Comparison of ENCODE assay signal across 18 cellular contexts in the genomic region with DNA sequence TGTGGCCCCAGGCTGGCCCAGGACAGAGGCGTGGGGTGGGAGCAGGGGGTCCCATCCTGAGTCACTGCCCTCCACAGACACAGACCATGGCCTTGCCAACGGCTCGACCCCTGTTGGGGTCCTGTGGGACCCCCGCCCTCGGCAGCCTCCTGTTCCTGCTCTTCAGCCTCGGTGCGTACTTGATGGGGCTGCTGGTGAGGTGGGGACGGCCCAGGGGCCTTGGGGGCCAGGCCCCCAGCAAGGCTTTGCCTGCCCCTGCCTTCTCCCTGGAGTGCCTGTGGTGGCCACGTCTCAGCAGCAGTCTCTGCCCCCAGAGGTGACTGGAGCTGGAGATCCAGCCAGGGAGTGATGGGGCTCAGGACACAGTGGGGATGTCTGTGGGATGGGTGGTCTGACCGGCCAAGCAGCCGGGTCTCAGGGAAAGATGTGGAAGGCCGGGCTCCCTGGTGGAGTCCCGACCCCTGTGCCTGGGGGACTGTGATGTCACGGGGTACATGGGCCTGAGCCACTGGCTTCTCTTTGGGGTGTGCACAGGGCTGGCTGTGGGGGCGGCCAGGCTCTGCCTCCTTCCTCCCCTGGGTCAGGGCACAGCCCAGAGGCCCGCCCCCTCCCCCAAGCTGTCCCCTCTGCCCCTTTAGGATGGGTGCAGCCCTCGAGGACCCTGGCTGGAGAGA. TPM values are rescaled to one million over a fixed set of nuclear protein-coding genes. Genes with fewer than 3 reads are reported as not detected.
DNase-seq lines count a peak whose midpoint lies in the region; ATAC-seq and TF ChIP-seq lines count a peak whose summit lies in the region.
"Had no signal": no experiment of that assay in that cellular context is flagged by ENCODE, and none has a peak within 500 bp of the region (broad histone marks: within the 10 kb centered on the region; RNA-seq: fewer than 3 reads in every experiment).

No MANE protein-coding gene starts in this region.

- H2AK5ac ChIP-seq in neuronal stem cell (ENCODE audit: low read depth, low read length): peak overlapping the region; percentile 97

- H2AFZ ChIP-seq in neuronal stem cell (ENCODE audit: low read length): no peak overlapping the region
- H2AFZ ChIP-seq: GM23338 had no signal

- peak overlapping the region; percentile 24 for H2BK120ac ChIP-seq in neuronal stem cell (ENCODE audit: low read depth, low read length)

- no peak overlapping the region for H3K4me2 ChIP-seq in neuronal stem cell (ENCODE audit: insufficient read depth, low read length, poor library complexity, severe bottlenecking)
- H3K4me2 ChIP-seq: GM23338 had no signal

- H3K9ac ChIP-seq in neuronal stem cell (ENCODE audit: low read depth, low read length, poor library complexity): no peak overlapping the region

- no peaks in the 10 kb centered on the region for H3K4me1 Mint-ChIP-seq in activated CD4-positive, alpha-beta T cell treated with anti-CD3 and anti-CD28 coated beads, Interleukin-2, amount 10 ng/mL, durations not matched to agents 7 days and 5 days
- no peaks in the 10 kb centered on the region for H3K4me1 Mint-ChIP-seq in activated CD4-positive, alpha-beta T cell treated with anti-CD3 and anti-CD28 coated beads for 36 hours
- no peaks in the 10 kb centered on the region for H3K4me1 Mint-ChIP-seq in chondrocyte (ENCODE audit: low read depth)
- H3K4me1 Mint-ChIP-seq: GM23338 had no signal

- TF ChIP-seq CTCF in HEK293 (tag by site-specific recombination; IDR thresholded peaks at IDR 0.05) (no peak), chondrocyte (IDR thresholded peaks at IDR 0.05) (no peak)

- WGBS in neuronal stem cell (ENCODE audit: extremely low coverage in 2 of 2, insufficient read length in 2 of 2, insufficient replicate concordance in 1 of 2), 2 donors: no CpG with 5 or more reads among the region's 17 CpGs

- no peak overlapping the region for H3K27ac ChIP-seq in HEK293 (ENCODE audit: extremely low read depth, low read depth, low read length)
- no peak overlapping the region for H3K27ac ChIP-seq in neuronal stem cell (replicated peaks; ENCODE audit: low read length)
- H3K27ac ChIP-seq: 22Rv1, HL-60 had no signal

- CTCF ChIA-PET in activated CD4-positive, alpha-beta T cell treated with anti-CD3 and anti-CD28 coated beads, Interleukin-2, amount 10 ng/mL, durations not matched to agents 7 days and 5 days (lab: Charles Lee): no interaction called here
- CTCF ChIA-PET in activated CD4-positive, alpha-beta T cell treated with anti-CD3 and anti-CD28 coated beads for 36 hours (lab: Charles Lee): no interaction called here
- CTCF ChIA-PET in HEK293 (lab: Yijun Ruan, JAX): no interaction called here

- H3K4me3 Mint-ChIP-seq in activated CD4-positive, alpha-beta T cell treated with anti-CD3 and anti-CD28 coated beads, Interleukin-2, amount 10 ng/mL, durations not matched to agents 7 days and 5 days: no peak overlapping the region
- H3K4me3 Mint-ChIP-seq in activated CD4-positive, alpha-beta T cell treated with anti-CD3 and anti-CD28 coated beads for 36 hours: no peak overlapping the region
- H3K4me3 Mint-ChIP-seq in chondrocyte (ENCODE audit: unreplicated experiment): no peak overlapping the region
- H3K4me3 Mint-ChIP-seq: CD4-positive, alpha-beta T cell; GM23338; H9; HFFc6 had no signal

- no peaks in the 10 kb centered on the region for H3K4me1 ChIP-seq in HEK293 (ENCODE audit: control insufficient read depth, insufficient read depth, low read length)
- H3K4me1 ChIP-seq in neuronal stem cell (ENCODE audit: control insufficient read depth in 2 of 2, insufficient read depth in 1 of 2, low read depth in 1 of 2, low read length in 2 of 2): peaks cover 8 to 12% of the 10 kb centered on the region in 2 donors

- POLR2A ChIA-PET in activated CD4-positive, alpha-beta T cell treated with anti-CD3 and anti-CD28 coated beads, Interleukin-2, amount 10 ng/mL, durations not matched to agents 7 days and 5 days (lab: Charles Lee): no interaction called here
- POLR2A ChIA-PET in activated CD4-positive, alpha-beta T cell treated with anti-CD3 and anti-CD28 coated beads for 36 hours (lab: Charles Lee): no interaction called here
- POLR2A ChIA-PET in HEK293 (lab: Yijun Ruan, JAX): interaction anchor here (1.0 kb wide), 1 partner anchor 11 kb away, joined by 5 read pairs; no protein-coding TSS in a partner anchor

- ATAC-seq in activated CD4-positive, alpha-beta T cell treated with anti-CD3 and anti-CD28 coated beads for 36 hours: no peak

- H4K8ac ChIP-seq in neuronal stem cell (ENCODE audit: low read depth, low read length): no peak overlapping the region

- peak overlapping the region; percentile 91 for H2BK15ac ChIP-seq in neuronal stem cell (ENCODE audit: low read length)

- H2BK5ac ChIP-seq in neuronal stem cell (ENCODE audit: low read length): peak overlapping the region; percentile 48

- intact Hi-C loops in activated CD4-positive, alpha-beta T cell treated with anti-CD3 and anti-CD28 coated beads for 36 hours (cut with DNase I, micrococcal nuclease): no loop called here

- H2BK12ac ChIP-seq in neuronal stem cell (ENCODE audit: low read length): peak overlapping the region; percentile 42

- peak overlapping the region; percentile 3 for H4K91ac ChIP-seq in neuronal stem cell (ENCODE audit: low read depth, low read length, poor library complexity)

- H3K9me3 ChIP-seq in HEK293 (ENCODE audit: control insufficient read depth, insufficient read depth, low read depth, low read length) (no peaks in the 10 kb centered on the region), neuronal stem cell (replicated peaks in 1 of 2; ENCODE audit: control insufficient read depth in 2 of 2, insufficient read depth in 1 of 2, low read depth in 1 of 2, low read length in 2 of 2) (no peaks in the 10 kb centered on the region)

- no peak overlapping the region for H3K23ac ChIP-seq in neuronal stem cell (ENCODE audit: low read depth, low read length, poor library complexity)

- H3K36me3 ChIP-seq in HEK293 (ENCODE audit: control insufficient read depth in 2 of 2, insufficient read depth in 1 of 2, low read length in 2 of 2) (no peaks in the 10 kb centered on the region), neuronal stem cell (replicated peaks in 1 of 2; ENCODE audit: control insufficient read depth in 2 of 2, insufficient read depth in 2 of 2, low read length in 2 of 2) (no peaks in the 10 kb centered on the region)

- no peak overlapping the region for H3K4ac ChIP-seq in neuronal stem cell (ENCODE audit: low read length)

- DNase-seq in activated CD4-positive, alpha-beta T cell treated with anti-CD3 and anti-CD28 coated beads, Interleukin-2, amount 10 ng/mL, durations not matched to agents 7 days and 5 days: no peak
- DNase-seq in activated CD4-positive, alpha-beta T cell treated with anti-CD3 and anti-CD28 coated beads for 36 hours: no peak
- DNase-seq in chondrocyte (ENCODE audit: low spot score) (peak; percentile 86), neuronal stem cell (ENCODE audit: low spot score) (no peak), DMS79 (lab: John Stamatoyannopoulos, UW) (no peak)
- no peak for DNase-seq in activated CD8-positive, alpha-beta memory T cell treated with anti-CD3 and anti-CD28 coated beads, Interleukin-2, amount 50 U/mL, for 48 hours
- DNase-seq in stimulated activated CD4-positive, alpha-beta T cell treated with anti-CD3 and anti-CD28 coated beads, Interleukin-4, amount 100 ng/mL, for 24 hours: no peak
- DNase-seq: AML-193, C1 segment of cervical spinal cord, DMS79 treated with DMSO at 0.1 percent for 48 hours, EL, H9, HFFc6 had no signal

- H3K18ac ChIP-seq in neuronal stem cell (ENCODE audit: low read length): peak overlapping the region; percentile 74

- H3K27me3 Mint-ChIP-seq in activated CD4-positive, alpha-beta T cell treated with anti-CD3 and anti-CD28 coated beads, Interleukin-2, amount 10 ng/mL, durations not matched to agents 7 days and 5 days: no peaks in the 10 kb centered on the region
- H3K27me3 Mint-ChIP-seq in activated CD4-positive, alpha-beta T cell treated with anti-CD3 and anti-CD28 coated beads for 36 hours: peaks cover 2% of the 10 kb centered on the region
- H3K27me3 Mint-ChIP-seq in chondrocyte (ENCODE audit: low read depth): peaks cover 1% of the 10 kb centered on the region
- H3K27me3 Mint-ChIP-seq: CD4-positive, alpha-beta T cell had no signal

- H3K27me3 ChIP-seq in neuronal stem cell (ENCODE audit: control insufficient read depth in 3 of 3, insufficient read depth in 3 of 3, low read depth in 1 of 3, low read length in 3 of 3): peaks cover 0 to 15% (median 0%) of the 10 kb centered on the region in 3 experiments

- no peaks in the 10 kb centered on the region for H3K36me3 Mint-ChIP-seq in activated CD4-positive, alpha-beta T cell treated with anti-CD3 and anti-CD28 coated beads, Interleukin-2, amount 10 ng/mL, durations not matched to agents 7 days and 5 days (ENCODE audit: low read depth)
- H3K36me3 Mint-ChIP-seq in activated CD4-positive, alpha-beta T cell treated with anti-CD3 and anti-CD28 coated beads for 36 hours (ENCODE audit: low read depth): no peaks in the 10 kb centered on the region
- no peaks in the 10 kb centered on the region for H3K36me3 Mint-ChIP-seq in chondrocyte (ENCODE audit: low read depth)

- peak overlapping the region; percentile 5 for H3K27ac Mint-ChIP-seq in activated CD4-positive, alpha-beta T cell treated with anti-CD3 and anti-CD28 coated beads, Interleukin-2, amount 10 ng/mL, durations not matched to agents 7 days and 5 days
- H3K27ac Mint-ChIP-seq in activated CD4-positive, alpha-beta T cell treated with anti-CD3 and anti-CD28 coated beads for 36 hours: no peak overlapping the region
- no peak overlapping the region for H3K27ac Mint-ChIP-seq in chondrocyte (ENCODE audit: unreplicated experiment)
- H3K27ac Mint-ChIP-seq: CD4-positive, alpha-beta T cell; GM23338; H9; HFFc6 had no signal

- H3K9me3 Mint-ChIP-seq in activated CD4-positive, alpha-beta T cell treated with anti-CD3 and anti-CD28 coated beads, Interleukin-2, amount 10 ng/mL, durations not matched to agents 7 days and 5 days: no peaks in the 10 kb centered on the region
- no peaks in the 10 kb centered on the region for H3K9me3 Mint-ChIP-seq in activated CD4-positive, alpha-beta T cell treated with anti-CD3 and anti-CD28 coated beads for 36 hours (ENCODE audit: low read depth)
- no peaks in the 10 kb centered on the region for H3K9me3 Mint-ChIP-seq in chondrocyte (ENCODE audit: low read depth)
- H3K9me3 Mint-ChIP-seq: CD4-positive, alpha-beta T cell; GM23338; H9; HFFc6 had no signal

- H3K4me3 ChIP-seq in HEK293 (ENCODE audit: low read depth, low read length): no peak overlapping the region
- H3K4me3 ChIP-seq in neuronal stem cell (ENCODE audit: low read length in 2 of 2): no peak overlapping the region
- H3K4me3 ChIP-seq: GM23338 had no signal

- H3K14ac ChIP-seq in neuronal stem cell (ENCODE audit: low read length): peak overlapping the region; percentile 56

- H3K79me1 ChIP-seq in neuronal stem cell (ENCODE audit: low read depth, low read length): peaks cover 4% of the 10 kb centered on the region

RNA-seq across cellular contexts. Expression of a gene that starts 2.2 kb away (rescaled TPM):
- not detected for total RNA-seq in activated CD4-positive, alpha-beta T cell treated with anti-CD3 and anti-CD28 coated beads, Interleukin-2, amount 10 ng/mL, durations not matched to agents 7 days and 5 days
- not detected for total RNA-seq in activated CD4-positive, alpha-beta T cell treated with anti-CD3 and anti-CD28 coated beads for 36 hours
- total RNA-seq in chondrocyte: 0.41 TPM in 1 of 3 replicates, not detected in the others
- 0.33 TPM for polyA plus RNA-seq in neuronal stem cell (2013, experiment 1 of 2)
- 0.43 TPM for polyA plus RNA-seq in neuronal stem cell (2013, experiment 2 of 2)
- total RNA-seq: CD4-positive, alpha-beta T cell had no signal
- polyA plus RNA-seq: GM23338 had no signal

RNA-seq across cellular contexts. Expression of a gene that starts 21.9 kb away (rescaled TPM):
- 10 to 100 TPM; 39.5 to 39.9 TPM for total RNA-seq in activated CD4-positive, alpha-beta T cell treated with anti-CD3 and anti-CD28 coated beads, Interleukin-2, amount 10 ng/mL, durations not matched to agents 7 days and 5 days
- total RNA-seq in activated CD4-positive, alpha-beta T cell treated with anti-CD3 and anti-CD28 coated beads for 36 hours: 10 to 100 TPM; 28.3 to 31.9 TPM
- total RNA-seq in chondrocyte: 20.5 to 26.6 TPM (median 22.1 TPM) in 3 replicates
- polyA plus RNA-seq in neuronal stem cell (2013, experiment 1 of 2): 14.9 TPM
- polyA plus RNA-seq in neuronal stem cell (2013, experiment 2 of 2): 15.0 TPM

RNA-seq across cellular contexts. Expression of a gene that starts 25.4 kb away (rescaled TPM):
- 10 to 100 TPM; 25.4 to 26.1 TPM for total RNA-seq in activated CD4-positive, alpha-beta T cell treated with anti-CD3 and anti-CD28 coated beads, Interleukin-2, amount 10 ng/mL, durations not matched to agents 7 days and 5 days
- total RNA-seq in activated CD4-positive, alpha-beta T cell treated with anti-CD3 and anti-CD28 coated beads for 36 hours: 10 to 100 TPM; 16.3 to 17.5 TPM
- 17.6 to 21.6 TPM (median 19.6 TPM) in 3 replicates for total RNA-seq in chondrocyte
- polyA plus RNA-seq in neuronal stem cell (2013, experiment 1 of 2): 14.5 TPM
- polyA plus RNA-seq in neuronal stem cell (2013, experiment 2 of 2): 15.3 TPM

RNA-seq across cellular contexts. Expression of a gene that starts 25.7 kb away (rescaled TPM):
- total RNA-seq in activated CD4-positive, alpha-beta T cell treated with anti-CD3 and anti-CD28 coated beads, Interleukin-2, amount 10 ng/mL, durations not matched to agents 7 days and 5 days: 100 to 1,000 TPM in 1 of 2 experiments, 10 to 100 TPM in 1; 85.9 to 111 TPM
- total RNA-seq in activated CD4-positive, alpha-beta T cell treated with anti-CD3 and anti-CD28 coated beads for 36 hours: 100 to 1,000 TPM in 1 of 2 experiments, 10 to 100 TPM in 1; 82.2 to 105 TPM
- 12.8 to 35.9 TPM (median 13.3 TPM) in 3 replicates for total RNA-seq in chondrocyte
- polyA plus RNA-seq in neuronal stem cell (2013, experiment 1 of 2): 77.3 TPM
- polyA plus RNA-seq in neuronal stem cell (2013, experiment 2 of 2): 69.6 TPM

RNA-seq across cellular contexts. Expression of a gene that starts 35.8 kb away (rescaled TPM):
- total RNA-seq in activated CD4-positive, alpha-beta T cell treated with anti-CD3 and anti-CD28 coated beads, Interleukin-2, amount 10 ng/mL, durations not matched to agents 7 days and 5 days: 1 to 10 TPM; 5.0 to 5.7 TPM
- total RNA-seq in activated CD4-positive, alpha-beta T cell treated with anti-CD3 and anti-CD28 coated beads for 36 hours: 10 to 100 TPM; 10.0 to 11.7 TPM
- total RNA-seq in chondrocyte: 7.9 to 20.6 TPM (median 15.0 TPM) in 3 replicates
- 5.3 TPM for polyA plus RNA-seq in neuronal stem cell (2013, experiment 1 of 2)
- polyA plus RNA-seq in neuronal stem cell (2013, experiment 2 of 2): 4.6 TPM
